In genomic region chr9:134449180-134449916, GRCh38 we compare ENCODE assay signal across 1 cellular context.
TF ChIP-seq lines count a peak whose summit lies in the region.

No MANE protein-coding gene starts in this region.

TF ChIP-seq in K562, 482 proteins besides CTCF, POLR2A, EP300 and RAD21 (continued from another document):
- TF ChIP-seq SMC3 (conservative IDR thresholded peaks at IDR 0.05; ENCODE audit: insufficient read depth, low read depth, low read length) = peak; percentile 70
TF ChIP-seq in K562: peak in this region for 11.
